Comparison of ENCODE assay signal across 8 cellular contexts in the genomic region with DNA sequence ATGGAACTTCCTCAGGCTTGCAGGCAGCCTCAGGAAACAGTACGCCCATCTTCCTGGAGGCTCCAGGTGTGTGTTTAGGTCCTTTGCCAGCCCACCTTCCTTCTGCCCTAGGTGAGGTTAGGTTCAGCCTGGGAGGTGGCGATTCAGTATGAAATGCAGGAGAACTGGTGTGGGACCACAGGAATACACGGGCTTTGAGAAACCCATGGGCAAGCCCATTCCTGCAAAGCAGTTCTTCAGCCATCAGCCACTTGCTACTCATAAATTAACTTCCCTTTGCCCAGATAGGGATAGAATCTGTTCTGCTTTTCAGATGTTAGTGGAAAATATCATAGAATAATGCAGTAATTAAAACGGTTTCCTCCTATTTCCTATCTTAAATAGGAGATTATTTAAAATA. TPM values are rescaled to one million over a fixed set of nuclear protein-coding genes. Genes with fewer than 3 reads are reported as not detected.
DNase-seq lines count a peak whose midpoint lies in the region; ATAC-seq, FAIRE-seq and TF ChIP-seq lines count a peak whose summit lies in the region.

No MANE protein-coding gene starts in this region.

- H3K9me3 Mint-ChIP-seq in central memory CD8-positive, alpha-beta T cell = no peaks in the 10 kb centered on the region
- no peaks in the 10 kb centered on the region for H3K9me3 Mint-ChIP-seq in osteocyte (ENCODE audit: unreplicated experiment)

- peak overlapping the region; percentile 54 for H3K27ac ChIP-seq in KOPT-K1 (ENCODE audit: low read depth, low read length, poor library complexity, severe bottlenecking)

- TF ChIP-seq CTCF in osteocyte (IDR thresholded peaks at IDR 0.05) = no peak
- no peak for TF ChIP-seq CTCF in GM10248 (IDR thresholded peaks at IDR 0.05; ENCODE audit: control extremely low read depth, extremely low read depth, low read depth, missing control alignments)

- H3K27me3 Mint-ChIP-seq in central memory CD8-positive, alpha-beta T cell = no peaks in the 10 kb centered on the region
- H3K27me3 Mint-ChIP-seq in osteocyte (ENCODE audit: unreplicated experiment) = no peaks in the 10 kb centered on the region

- peak overlapping the region; percentile 79 for H3K4me3 Mint-ChIP-seq in central memory CD8-positive, alpha-beta T cell
- H3K4me3 Mint-ChIP-seq in osteocyte (ENCODE audit: unreplicated experiment) = no peak overlapping the region

- peaks cover 27% of the 10 kb centered on the region; the same call in 1 of the 2 replicates for H3K36me3 ChIP-seq in KOPT-K1 (ENCODE audit: insufficient read depth, low read length)

- peak overlapping the region; percentile 94 for H3K27ac Mint-ChIP-seq in central memory CD8-positive, alpha-beta T cell (ENCODE audit: low read depth)
- H3K27ac Mint-ChIP-seq in osteocyte (ENCODE audit: unreplicated experiment) = peak overlapping the region; percentile 95

- POLR2A ChIA-PET in GM10248 (lab: Yijun Ruan, JAX) = interaction anchor here (1.2 kb wide), 1 partner anchor 25 kb away, joined by 3 read pairs; no protein-coding TSS in a partner anchor

- peaks cover 69% of the 10 kb centered on the region for H3K4me1 Mint-ChIP-seq in central memory CD8-positive, alpha-beta T cell
- peaks cover 62% of the 10 kb centered on the region for H3K4me1 Mint-ChIP-seq in osteocyte (ENCODE audit: unreplicated experiment)

- H3K36me3 Mint-ChIP-seq in central memory CD8-positive, alpha-beta T cell (ENCODE audit: insufficient read depth) = peaks cover 4% of the 10 kb centered on the region
- H3K36me3 Mint-ChIP-seq in osteocyte (ENCODE audit: unreplicated experiment) = no peaks in the 10 kb centered on the region

- ATAC-seq in central memory CD8-positive, alpha-beta T cell (replicated peaks; ENCODE audit: extremely low read depth, poor library complexity, severe bottlenecking) = peak; percentile 8
- no peak for ATAC-seq in HG03097 (IDR thresholded peaks at IDR 0.05; ENCODE audit: low FRiP score, unreplicated experiment)

- DNase-seq in GM12891 (ENCODE audit: insufficient read length, low spot score) (no peak), osteocyte (ENCODE audit: extremely low spot score, unreplicated experiment) (no peak), NCI-H2227 (lab: John Stamatoyannopoulos, UW; ENCODE audit: unreplicated experiment) (no peak), GM10248 (ENCODE audit: extremely low spot score) (no peak)
- no peak for DNase-seq in central memory CD8-positive, alpha-beta T cell (ENCODE audit: low spot score in 2 of 2)
- DNase-seq in stimulated activated CD4-positive, alpha-beta T cell treated with anti-CD3 and anti-CD28 coated beads, Interleukin-2, amount 100 ng/mL, for 24 hours = no peak

- FAIRE-seq in GM12891 (lab: Jason Lieb, UNC) = peak; percentile 33

- no peaks in the 10 kb centered on the region for H3K9me3 ChIP-seq in KOPT-K1 (ENCODE audit: insufficient read depth, low read length, poor library complexity, severe bottlenecking)

- CTCF ChIA-PET in GM10248 (lab: Yijun Ruan, JAX) = interaction anchor here (1.0 to 2.2 kb wide), 7 partner anchors 10 to 68 kb away, joined by 3 to 10 read pairs (median 4); no protein-coding TSS in a partner anchor

- TF ChIP-seq POLR2A in GM12891 (IDR thresholded peaks at IDR 0.05; ENCODE audit: low read depth, low read length) = no peak

TF ChIP-seq in GM12891, 5 proteins besides CTCF, POLR2A, EP300 and RAD21:
- no peak for TF ChIP-seq SPI1 (IDR thresholded peaks at IDR 0.05; ENCODE audit: low read depth, low read length)
- TF ChIP-seq POU2F2 (IDR thresholded peaks at IDR 0.05; ENCODE audit: low read depth, low read length) = no peak
- TF ChIP-seq PAX5 (IDR thresholded peaks at IDR 0.05; ENCODE audit: insufficient read depth, low read length, severe bottlenecking) = no peak
- TF ChIP-seq POLR2AphosphoS5 (IDR thresholded peaks at IDR 0.05; ENCODE audit: low read depth, low read length) = no peak

RNA-seq across cellular contexts. Expression of a gene that starts 32.2 kb away (rescaled TPM):
- 14.7 TPM for polyA plus RNA-seq in GM12891 (2012; ENCODE audit: low read depth, missing spikeins)
- 31.0 and 33.2 TPM in 2 replicates for total RNA-seq in osteocyte
